Comparison of ENCODE assay signal across 9 cellular contexts in the genomic region with DNA sequence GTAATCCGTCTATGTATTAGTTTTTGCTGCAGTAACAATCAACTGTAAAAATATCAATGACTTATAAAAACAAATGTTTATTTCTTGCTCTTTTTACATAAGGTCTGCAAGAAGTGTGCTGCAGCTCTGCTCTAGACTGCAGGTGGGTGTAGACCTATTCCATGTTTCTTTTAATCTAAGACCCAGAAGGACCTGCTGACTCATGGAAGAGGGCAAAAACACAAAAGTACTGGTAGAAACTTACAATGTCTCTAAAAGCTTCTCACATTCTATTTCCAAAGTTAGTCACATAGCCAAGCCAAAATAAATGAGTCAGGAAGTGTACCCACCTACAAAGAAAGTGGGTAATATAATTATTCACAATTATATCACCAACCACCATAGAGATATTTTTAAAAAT.
"Had no signal": no experiment of that assay in that cellular context is flagged by ENCODE, and none has a peak within 500 bp of the region (broad histone marks: within the 10 kb centered on the region; RNA-seq: fewer than 3 reads in every experiment).

No MANE protein-coding gene starts in this region.

- FAIRE-seq: HepG2 had no signal

- H3K9me3 ChIP-seq: HAP-1 had no signal

- H3K9ac ChIP-seq: GM23248 had no signal

- H3K4me1 ChIP-seq: HAP-1 had no signal

- H2AFZ ChIP-seq: GM23248 had no signal

- DNase-seq: GM23248, GOT3, H7, HFFc6, KG1 had no signal

- H3K36me3 ChIP-seq: HAP-1 had no signal

- H3K27ac ChIP-seq: GM23248, HL-60 had no signal

- H3K4me3 ChIP-seq: GM23248, HAP-1 had no signal

- ATAC-seq: HCT116, HepG2 had no signal
